ENCODE assay signal across 4 cellular contexts in genomic region chr19:40198272-40198990, GRCh38. TPM values are rescaled to one million over a fixed set of nuclear protein-coding genes. Genes with fewer than 3 reads are reported as not detected.
"Had no signal": no experiment of that assay in that cellular context is flagged by ENCODE, and none has a peak within 500 bp of the region (broad histone marks: within the 10 kb centered on the region; RNA-seq: fewer than 3 reads in every experiment).

No MANE protein-coding gene starts in this region.

- DNase-seq: GDM1, GF-D8 had no signal

- ATAC-seq: GM12878 had no signal

- H3K4me3 ChIP-seq: GM12878 had no signal

RNA-seq across cellular contexts. Expression of gene TTC9B, which starts 19.8 kb away (rescaled TPM):
- total RNA-seq: G401, GM12878 had no signal

RNA-seq across cellular contexts. Expression of gene CCNP, which starts 28.1 kb away (rescaled TPM):
- total RNA-seq: G401 had no signal
